In the genomic region with DNA sequence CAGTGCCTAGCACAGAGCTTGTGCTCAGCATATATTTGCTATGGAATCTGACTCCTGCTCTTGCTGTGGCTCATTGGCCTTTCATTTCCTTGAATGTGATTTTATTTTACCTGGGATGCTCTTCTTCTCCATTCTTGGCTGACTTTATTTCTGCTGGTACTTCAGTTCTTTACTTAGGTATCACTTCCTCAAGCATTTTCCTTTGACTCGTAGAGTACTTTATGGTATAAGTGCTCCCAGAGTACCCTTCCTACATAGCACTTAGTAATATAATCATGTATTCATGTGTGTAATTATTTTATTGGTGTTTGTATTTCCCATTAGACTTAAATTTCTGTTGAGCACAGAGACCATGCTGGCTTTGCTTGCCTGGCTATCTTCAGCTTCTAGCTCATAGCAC, we compare ENCODE assay signal across 29 cellular contexts.
A peak's percentile ranks its signal among the peaks of the same experiment; 100 is the strongest.
DNase-seq lines count a peak whose midpoint lies in the region; ATAC-seq and TF ChIP-seq lines count a peak whose summit lies in the region.
"Had no signal": no experiment of that assay in that cellular context is flagged by ENCODE, and none has a peak within 500 bp of the region (broad histone marks: within the 10 kb centered on the region; RNA-seq: fewer than 3 reads in every experiment).

No MANE protein-coding gene starts in this region.

- peak overlapping the region; percentile 20 for H3K9ac ChIP-seq in skeletal muscle satellite cell (ENCODE audit: low read depth, low read length)
- H3K9ac ChIP-seq: BLaER1 had no signal

- in situ Hi-C loops in brain microvascular endothelial cell (cut with HindIII; ENCODE audit: low pct_ligation_motif_present, low sequenced_read_pairs), result no loop called here

- H3K36me3 ChIP-seq in cardiac muscle cell, result no peaks in the 10 kb centered on the region
- H3K36me3 ChIP-seq in brain microvascular endothelial cell (replicated peaks), result peaks cover 3% of the 10 kb centered on the region
- peaks cover 5% of the 10 kb centered on the region for H3K36me3 ChIP-seq in skeletal muscle satellite cell (ENCODE audit: insufficient read depth, low read length)
- no peaks in the 10 kb centered on the region for H3K36me3 ChIP-seq in BE2C

- H3K9me3 ChIP-seq in cardiac muscle cell (ENCODE audit: low read depth), result no peaks in the 10 kb centered on the region
- no peaks in the 10 kb centered on the region for H3K9me3 ChIP-seq in skeletal muscle satellite cell (replicated peaks; ENCODE audit: low read length)
- no peaks in the 10 kb centered on the region for H3K9me3 ChIP-seq in BE2C
- H3K9me3 ChIP-seq: BLaER1, gastroesophageal sphincter, transverse colon had no signal

- peak overlapping the region; percentile 6 for H3K4me2 ChIP-seq in skeletal muscle satellite cell (ENCODE audit: low read length)
- H3K4me2 ChIP-seq: BLaER1 had no signal

- H3K4me1 ChIP-seq in cardiac muscle cell (ENCODE audit: low read depth) (peaks cover 46% of the 10 kb centered on the region), skeletal muscle satellite cell (ENCODE audit: control insufficient read depth, insufficient read depth, low read length) (peaks cover 51% of the 10 kb centered on the region), BE2C (peaks cover 9% of the 10 kb centered on the region)
- H3K4me1 ChIP-seq: BLaER1, gastroesophageal sphincter had no signal

- no peak for TF ChIP-seq CTCF in cardiac muscle cell (IDR thresholded peaks at IDR 0.05; ENCODE audit: low read depth, low read length)
- no peak for TF ChIP-seq CTCF in brain microvascular endothelial cell (IDR thresholded peaks at IDR 0.05; ENCODE audit: low read depth, low read length, missing control alignments)
- no peak for TF ChIP-seq CTCF in BE2C (IDR thresholded peaks at IDR 0.05; ENCODE audit: low read depth, low read length)

- DNase-seq in cardiac muscle cell (ENCODE audit: low read depth in 1 of 2, low spot score in 1 of 2) (no peak), Right ventricle myocardium inferior (ENCODE audit: missing footprints) (no peak), MV-4-11 (lab: John Stamatoyannopoulos, UW) (peak; percentile 12), brain microvascular endothelial cell (no peak), BE2C (no peak)
- no peak for DNase-seq in activated naive CD4-positive, alpha-beta T cell (lab: John Stamatoyannopoulos, UW)
- DNase-seq: ACHN; activated CD8-positive, alpha-beta memory T cell treated with anti-CD3 and anti-CD28 coated beads, Interleukin-2, amount 10 ng/mL, durations not matched to agents 7 days and 5 days; activated naive CD4-positive, alpha-beta T cell treated with anti-CD3 and anti-CD28 coated beads, Interleukin-2, amount 50 U/mL, for 16 hours; activated T-cell treated with anti-CD3 and anti-CD28 coated beads, Interleukin-2, amount 50 U/mL, for 72 hours; caudate nucleus; DMS53; H7; Kasumi-1; natural killer cell; NCI-H1048; NCI-H2029; NCI-H2227 treated with DMSO at 0.1 percent for 48 hours; NCI-H526 treated with DMSO at 0.1 percent for 48 hours; stimulated activated CD4-positive, alpha-beta T cell treated with anti-CD3 and anti-CD28 coated beads, Interleukin-2, amount 100 ng/mL, for 24 hours; T-helper 9 cell; transverse colon had no signal

- ATAC-seq in Right ventricle myocardium inferior (no peak), GM19328 (IDR thresholded peaks at IDR 0.05; ENCODE audit: unreplicated experiment) (no peak)
- ATAC-seq: activated CD8-positive, alpha-beta memory T cell treated with anti-CD3 and anti-CD28 coated beads, Interleukin-2, amount 10 ng/mL, durations not matched to agents 7 days and 5 days; gastroesophageal sphincter; HepG2; natural killer cell; WTC11 had no signal

- intact Hi-C loops in Right ventricle myocardium inferior (cut with DNase I), result loop anchor here (5.0 kb wide), 1 partner anchor 61 kb away; no protein-coding TSS in a partner anchor

- H3K27ac ChIP-seq in cardiac muscle cell (peak overlapping the region; percentile 28), brain microvascular endothelial cell (peak overlapping the region; percentile 82)
- H3K27ac ChIP-seq: BLaER1, gastroesophageal sphincter, RWPE1, transverse colon had no signal

- H3K4me3 ChIP-seq in cardiac muscle cell (no peak overlapping the region), brain microvascular endothelial cell (ENCODE audit: low read depth, low read length) (no peak overlapping the region), skeletal muscle satellite cell (ENCODE audit: low read length) (no peak overlapping the region), BE2C (ENCODE audit: low read depth, low read length) (no peak overlapping the region)
- H3K4me3 ChIP-seq: BLaER1, gastroesophageal sphincter, transverse colon had no signal

- no peaks in the 10 kb centered on the region for H3K27me3 ChIP-seq in cardiac muscle cell
- H3K27me3 ChIP-seq in brain microvascular endothelial cell (replicated peaks), result no peaks in the 10 kb centered on the region
- no peaks in the 10 kb centered on the region for H3K27me3 ChIP-seq in skeletal muscle satellite cell (ENCODE audit: control insufficient read depth, insufficient read depth, low read length)
- H3K27me3 ChIP-seq in BE2C, result no peaks in the 10 kb centered on the region
- H3K27me3 ChIP-seq: BLaER1, gastroesophageal sphincter, transverse colon had no signal
